In the genomic region with DNA sequence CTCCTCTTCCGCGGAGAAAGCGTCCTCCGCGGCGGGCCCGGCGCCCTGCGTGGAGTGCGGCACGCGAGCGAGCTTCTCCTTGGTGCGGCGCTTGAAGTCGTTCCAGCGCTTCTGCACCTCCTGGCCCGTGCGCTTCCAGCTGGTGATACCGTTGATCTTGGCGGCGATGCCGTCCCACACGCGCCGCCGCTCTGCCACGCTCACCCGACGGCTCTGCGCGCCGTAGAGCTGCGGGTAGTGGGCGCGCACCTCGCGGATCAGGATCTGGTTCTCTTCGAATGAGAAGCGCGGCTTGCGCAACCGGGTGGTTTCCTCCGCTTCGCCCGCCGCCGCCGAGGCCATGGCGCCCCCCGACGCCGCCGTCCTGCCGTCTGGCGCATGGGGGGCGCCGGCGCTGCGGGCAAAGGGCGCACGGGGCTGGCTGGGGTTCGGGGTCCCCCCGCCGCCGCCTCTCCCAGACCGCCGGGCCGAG, we compare ENCODE assay signal across 8 cellular contexts. TPM values are rescaled to one million over a fixed set of nuclear protein-coding genes. Genes with fewer than 3 reads are reported as not detected.
DNase-seq lines count a peak whose midpoint lies in the region; ATAC-seq lines count a peak whose summit lies in the region.

No MANE protein-coding gene starts in this region.

- peak overlapping the region; percentile 16 for H3K4me3 Mint-ChIP-seq in activated T-cell treated with anti-CD3 and anti-CD28 coated beads, Interleukin-2, amount 50 U/mL, for 4 hours

- no peak overlapping the region for H3K27ac ChIP-seq in HUES48 (ENCODE audit: low read depth, low read length)

- intact Hi-C loops in head of caudate nucleus (cut with DNase I): no loop called here

- ATAC-seq in activated T-cell treated with anti-CD3 and anti-CD28 coated beads, Interleukin-2, amount 50 U/mL, for 4 hours: peak in 1 of 2 donors; percentile 5
- no peak for ATAC-seq in GM18498 (IDR thresholded peaks at IDR 0.05; ENCODE audit: unreplicated experiment)
- ATAC-seq in HG03571 (IDR thresholded peaks at IDR 0.05; ENCODE audit: unreplicated experiment): no peak

- no peaks in the 10 kb centered on the region for H3K4me1 ChIP-seq in HUES48 (ENCODE audit: control insufficient read depth, insufficient read depth, low read length)

- DNase-seq in AML-193 (lab: John Stamatoyannopoulos, UW) (peak; percentile 43 to 50), head of caudate nucleus (peak in 23 of 42 donors; percentile 16 to 63 (median 41)), retina (peak; percentile 55), HuH-7.5 (ENCODE audit: low spot score) (no peak)
- DNase-seq in activated T-cell treated with anti-CD3 and anti-CD28 coated beads, Interleukin-2, amount 50 U/mL, for 4 hours: no peak

- peaks cover 14% of the 10 kb centered on the region for H3K27me3 ChIP-seq in HUES48 (ENCODE audit: control insufficient read depth, insufficient read depth, low read length)

- H3K4me1 Mint-ChIP-seq in activated T-cell treated with anti-CD3 and anti-CD28 coated beads, Interleukin-2, amount 50 U/mL, for 4 hours (ENCODE audit: low read depth): peaks cover 17% of the 10 kb centered on the region

- H3K9me3 Mint-ChIP-seq in activated T-cell treated with anti-CD3 and anti-CD28 coated beads, Interleukin-2, amount 50 U/mL, for 4 hours: no peaks in the 10 kb centered on the region

- H3K36me3 ChIP-seq in HUES48 (ENCODE audit: control insufficient read depth, insufficient read depth, low read length): peaks cover 14% of the 10 kb centered on the region

- no peaks in the 10 kb centered on the region for H3K27me3 Mint-ChIP-seq in activated T-cell treated with anti-CD3 and anti-CD28 coated beads, Interleukin-2, amount 50 U/mL, for 4 hours (ENCODE audit: low read depth)

- H3K4me3 ChIP-seq in HUES48 (ENCODE audit: low read depth, low read length): peak overlapping the region; percentile 89

- H3K9me3 ChIP-seq in HUES48 (ENCODE audit: control insufficient read depth, insufficient read depth, low read length): no peaks in the 10 kb centered on the region

- H3K9ac ChIP-seq in HUES48 (ENCODE audit: low read depth, low read length): no peak overlapping the region

- H3K36me3 Mint-ChIP-seq in activated T-cell treated with anti-CD3 and anti-CD28 coated beads, Interleukin-2, amount 50 U/mL, for 4 hours (ENCODE audit: insufficient read depth): peaks cover 6% of the 10 kb centered on the region

RNA-seq across cellular contexts. Expression of a gene that starts 0.9 kb away (rescaled TPM):
- 1 to 10 TPM; 4.8 to 5.5 (median 5.1) TPM for total RNA-seq in activated T-cell treated with anti-CD3 and anti-CD28 coated beads, Interleukin-2, amount 50 U/mL, for 4 hours

RNA-seq across cellular contexts. Expression of a gene that starts 13.1 kb away (rescaled TPM):
- not detected for total RNA-seq in activated T-cell treated with anti-CD3 and anti-CD28 coated beads, Interleukin-2, amount 50 U/mL, for 4 hours

RNA-seq across cellular contexts. Expression of a gene that starts 15.5 kb away (rescaled TPM):
- total RNA-seq in activated T-cell treated with anti-CD3 and anti-CD28 coated beads, Interleukin-2, amount 50 U/mL, for 4 hours: 10 to 100 TPM; 21.8 to 24.5 (median 22.2) TPM

RNA-seq across cellular contexts. Expression of a gene that starts 37.3 kb away (rescaled TPM):
- under 1 TPM; 0.23 to 0.46 (median 0.26) TPM for total RNA-seq in activated T-cell treated with anti-CD3 and anti-CD28 coated beads, Interleukin-2, amount 50 U/mL, for 4 hours

RNA-seq across cellular contexts. Expression of a gene that starts 38.5 kb away (rescaled TPM):
- total RNA-seq in activated T-cell treated with anti-CD3 and anti-CD28 coated beads, Interleukin-2, amount 50 U/mL, for 4 hours: 100 to 1,000 TPM in 2 of 3 donors, 10 to 100 TPM in 1; 94.1 to 108 (median 106) TPM

Comparison
In these comparisons a context has a peak if more than half of its experiments do, and no peak if none do; other contexts are left out.
1. DNase-seq: peak in AML-193 (2 of 2), head of caudate nucleus (23 of 42) and retina (single experiment); none in activated T-cell treated with anti-CD3 and anti-CD28 coated beads, Interleukin-2, amount 50 U/mL, for 4 hours (single experiment) and HuH-7.5 (single experiment).